ENCODE assay signal across 2 cellular contexts in genomic region chr1:76374111-76374510, GRCh38.
TF ChIP-seq lines count a peak whose summit lies in the region.

No MANE protein-coding gene starts in this region.

TF ChIP-seq in GM23338, 12 proteins besides CTCF, POLR2A, EP300 and RAD21:
- no peak for TF ChIP-seq POLR2AphosphoS5 (IDR thresholded peaks at IDR 0.05; ENCODE audit: low read depth)
- no peak for TF ChIP-seq EZH2 (IDR thresholded peaks at IDR 0.05; ENCODE audit: low read depth, unreplicated experiment)
- TF ChIP-seq CREB1 (CRISPR knock-in tag; IDR thresholded peaks at IDR 0.05; ENCODE audit: low read depth): no peak
- TF ChIP-seq, protein P1, sequence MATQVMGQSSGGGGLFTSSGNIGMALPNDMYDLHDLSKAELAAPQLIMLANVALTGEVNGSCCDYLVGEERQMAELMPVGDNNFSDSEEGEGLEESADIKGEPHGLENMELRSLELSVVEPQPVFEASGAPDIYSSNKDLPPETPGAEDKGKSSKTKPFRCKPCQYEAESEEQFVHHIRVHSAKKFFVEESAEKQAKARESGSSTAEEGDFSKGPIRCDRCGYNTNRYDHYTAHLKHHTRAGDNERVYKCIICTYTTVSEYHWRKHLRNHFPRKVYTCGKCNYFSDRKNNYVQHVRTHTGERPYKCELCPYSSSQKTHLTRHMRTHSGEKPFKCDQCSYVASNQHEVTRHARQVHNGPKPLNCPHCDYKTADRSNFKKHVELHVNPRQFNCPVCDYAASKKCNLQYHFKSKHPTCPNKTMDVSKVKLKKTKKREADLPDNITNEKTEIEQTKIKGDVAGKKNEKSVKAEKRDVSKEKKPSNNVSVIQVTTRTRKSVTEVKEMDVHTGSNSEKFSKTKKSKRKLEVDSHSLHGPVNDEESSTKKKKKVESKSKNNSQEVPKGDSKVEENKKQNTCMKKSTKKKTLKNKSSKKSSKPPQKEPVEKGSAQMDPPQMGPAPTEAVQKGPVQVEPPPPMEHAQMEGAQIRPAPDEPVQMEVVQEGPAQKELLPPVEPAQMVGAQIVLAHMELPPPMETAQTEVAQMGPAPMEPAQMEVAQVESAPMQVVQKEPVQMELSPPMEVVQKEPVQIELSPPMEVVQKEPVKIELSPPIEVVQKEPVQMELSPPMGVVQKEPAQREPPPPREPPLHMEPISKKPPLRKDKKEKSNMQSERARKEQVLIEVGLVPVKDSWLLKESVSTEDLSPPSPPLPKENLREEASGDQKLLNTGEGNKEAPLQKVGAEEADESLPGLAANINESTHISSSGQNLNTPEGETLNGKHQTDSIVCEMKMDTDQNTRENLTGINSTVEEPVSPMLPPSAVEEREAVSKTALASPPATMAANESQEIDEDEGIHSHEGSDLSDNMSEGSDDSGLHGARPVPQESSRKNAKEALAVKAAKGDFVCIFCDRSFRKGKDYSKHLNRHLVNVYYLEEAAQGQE (IDR thresholded peaks at IDR 0.05; ENCODE audit: unreplicated experiment): no peak
- no peak for TF ChIP-seq ZNF331 (CRISPR knock-in tag; IDR thresholded peaks at IDR 0.05; ENCODE audit: low read depth)
- TF ChIP-seq ZNF462 (CRISPR knock-in tag; IDR thresholded peaks at IDR 0.05): no peak
- TF ChIP-seq EZH2phosphoT487 (IDR thresholded peaks at IDR 0.05; ENCODE audit: unreplicated experiment): no peak
- TF ChIP-seq ZNF114 (CRISPR knock-in tag; IDR thresholded peaks at IDR 0.05): no peak
- TF ChIP-seq ETS1 (IDR thresholded peaks at IDR 0.05): no peak
- TF ChIP-seq JUNB (IDR thresholded peaks at IDR 0.05; ENCODE audit: unreplicated experiment): no peak
- TF ChIP-seq NANOG (IDR thresholded peaks at IDR 0.05; ENCODE audit: borderline replicate concordance): no peak
- TF ChIP-seq STAT1 (IDR thresholded peaks at IDR 0.05; ENCODE audit: unreplicated experiment): no peak

TF ChIP-seq in HepG2, 621 proteins besides CTCF, POLR2A, EP300 and RAD21:
- TF ChIP-seq ZNF572 (CRISPR knock-in tag; IDR thresholded peaks at IDR 0.05) (no peak), TBL1XR1 (IDR thresholded peaks at IDR 0.05; ENCODE audit: borderline replicate concordance, low read length, partially characterized antibody) (no peak), IKZF4 (CRISPR knock-in tag; IDR thresholded peaks at IDR 0.05; ENCODE audit: borderline replicate concordance, low read depth, not compliant biosample characterization) (no peak), KLF12 (CRISPR knock-in tag; IDR thresholded peaks at IDR 0.05; ENCODE audit: borderline replicate concordance) (no peak), ZSCAN29 (CRISPR knock-in tag; conservative IDR thresholded peaks at IDR 0.05) (no peak), PAWR (CRISPR knock-in tag; IDR thresholded peaks at IDR 0.05; ENCODE audit: borderline replicate concordance) (no peak), FOXP4 (CRISPR knock-in tag; IDR thresholded peaks at IDR 0.05) (no peak), RNF219 (CRISPR knock-in tag; IDR thresholded peaks at IDR 0.05) (no peak)
- TF ChIP-seq, protein P2, sequence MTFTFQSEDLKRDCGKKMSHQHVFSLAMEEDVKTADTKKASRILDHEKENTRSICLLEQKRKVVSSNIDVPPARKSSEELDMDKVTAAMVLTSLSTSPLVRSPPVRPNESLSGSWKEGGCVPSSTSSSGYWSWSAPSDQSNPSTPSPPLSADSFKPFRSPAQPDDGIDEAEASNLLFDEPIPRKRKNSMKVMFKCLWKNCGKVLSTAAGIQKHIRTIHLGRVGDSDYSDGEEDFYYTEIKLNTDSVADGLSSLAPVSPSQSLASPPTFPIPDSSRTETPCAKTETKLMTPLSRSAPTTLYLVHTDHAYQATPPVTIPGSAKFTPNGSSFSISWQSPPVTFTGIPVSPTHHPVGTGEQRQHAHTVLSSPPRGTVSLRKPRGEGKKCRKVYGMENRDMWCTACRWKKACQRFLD (CRISPR knock-in tag; IDR thresholded peaks at IDR 0.05; ENCODE audit: borderline replicate concordance): no peak
- TF ChIP-seq, protein P3, sequence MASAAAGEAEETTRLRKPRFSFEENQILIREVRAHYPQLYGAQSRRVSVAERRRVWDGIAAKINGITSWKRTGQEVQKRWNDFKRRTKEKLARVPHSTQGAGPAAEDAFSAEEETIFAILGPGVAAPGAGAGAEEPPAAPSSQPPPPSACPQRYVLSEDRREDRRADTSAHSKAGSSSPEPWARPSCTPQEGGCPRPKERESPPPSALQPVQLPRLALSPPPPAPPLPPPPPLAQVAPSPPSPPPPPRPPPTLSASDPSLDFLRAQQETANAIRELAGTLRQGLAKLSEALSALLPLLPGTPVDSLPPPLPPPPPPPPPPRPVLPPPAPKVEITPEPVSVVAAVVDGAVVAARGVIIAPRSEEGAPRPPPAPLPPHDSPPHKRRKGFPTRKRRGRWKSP (CRISPR knock-in tag; IDR thresholded peaks at IDR 0.05): no peak
- TF ChIP-seq, protein P4, sequence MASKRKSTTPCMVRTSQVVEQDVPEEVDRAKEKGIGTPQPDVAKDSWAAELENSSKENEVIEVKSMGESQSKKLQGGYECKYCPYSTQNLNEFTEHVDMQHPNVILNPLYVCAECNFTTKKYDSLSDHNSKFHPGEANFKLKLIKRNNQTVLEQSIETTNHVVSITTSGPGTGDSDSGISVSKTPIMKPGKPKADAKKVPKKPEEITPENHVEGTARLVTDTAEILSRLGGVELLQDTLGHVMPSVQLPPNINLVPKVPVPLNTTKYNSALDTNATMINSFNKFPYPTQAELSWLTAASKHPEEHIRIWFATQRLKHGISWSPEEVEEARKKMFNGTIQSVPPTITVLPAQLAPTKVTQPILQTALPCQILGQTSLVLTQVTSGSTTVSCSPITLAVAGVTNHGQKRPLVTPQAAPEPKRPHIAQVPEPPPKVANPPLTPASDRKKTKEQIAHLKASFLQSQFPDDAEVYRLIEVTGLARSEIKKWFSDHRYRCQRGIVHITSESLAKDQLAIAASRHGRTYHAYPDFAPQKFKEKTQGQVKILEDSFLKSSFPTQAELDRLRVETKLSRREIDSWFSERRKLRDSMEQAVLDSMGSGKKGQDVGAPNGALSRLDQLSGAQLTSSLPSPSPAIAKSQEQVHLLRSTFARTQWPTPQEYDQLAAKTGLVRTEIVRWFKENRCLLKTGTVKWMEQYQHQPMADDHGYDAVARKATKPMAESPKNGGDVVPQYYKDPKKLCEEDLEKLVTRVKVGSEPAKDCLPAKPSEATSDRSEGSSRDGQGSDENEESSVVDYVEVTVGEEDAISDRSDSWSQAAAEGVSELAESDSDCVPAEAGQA (IDR thresholded peaks at IDR 0.05; ENCODE audit: low read depth): no peak
- TF ChIP-seq, protein P4 (CRISPR knock-in tag; IDR thresholded peaks at IDR 0.05; ENCODE audit: borderline replicate concordance): no peak
